20 cellular contexts compared by ENCODE assay signal in the genomic region with DNA sequence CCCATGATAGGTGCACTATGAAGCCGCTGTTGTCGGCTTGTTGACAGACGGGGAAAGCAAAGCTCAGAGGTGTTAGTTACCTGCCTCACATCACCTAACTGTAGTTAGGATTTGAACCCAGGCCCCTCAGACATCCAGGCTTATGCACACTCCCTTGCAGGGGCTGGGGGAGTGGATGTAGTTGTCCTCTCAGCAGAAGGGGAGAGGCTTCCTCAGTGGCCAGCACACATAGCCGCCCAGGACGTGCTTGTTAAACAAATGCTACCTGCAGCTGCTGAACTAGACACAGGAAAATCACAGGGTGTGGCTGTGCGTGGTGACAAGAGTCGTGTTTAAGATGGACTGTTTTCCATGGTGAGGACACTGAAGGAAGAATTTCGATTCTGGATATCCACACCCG. TPM values are rescaled to one million over a fixed set of nuclear protein-coding genes. Genes with fewer than 3 reads are reported as not detected.
DNase-seq lines count a peak whose midpoint lies in the region; ATAC-seq, FAIRE-seq and TF ChIP-seq lines count a peak whose summit lies in the region.
"Had no signal": no experiment of that assay in that cellular context is flagged by ENCODE, and none has a peak within 500 bp of the region (broad histone marks: within the 10 kb centered on the region; RNA-seq: fewer than 3 reads in every experiment).

No MANE protein-coding gene starts in this region.

- BruUV-seq in HepG2 (replicated peaks; lab: Mats Ljungman, UMichigan) = no TSS peak

- FAIRE-seq in HepG2 (lab: Jason Lieb, UNC) = no peak
- peak; percentile 62 for FAIRE-seq in bronchial epithelial cell (lab: Jason Lieb, UNC)
- FAIRE-seq: A204.1, GM12878, GM18507 had no signal

- peaks cover 59% of the 10 kb centered on the region for H3K36me3 Mint-ChIP-seq in neural progenitor cell

- TF ChIP-seq POLR2A in HepG2 (IDR thresholded peaks at IDR 0.05; ENCODE audit: insufficient read depth in 1 of 2, low read depth in 2 of 2, low read length in 2 of 2) (no peak), right lobe of liver (IDR thresholded peaks at IDR 0.05) (no peak)

- H4K20me1 ChIP-seq in HepG2 (ENCODE audit: insufficient read depth, low read length) = no peaks in the 10 kb centered on the region
- H4K20me1 ChIP-seq in neural progenitor cell (ENCODE audit: low read depth) = peaks cover 3% of the 10 kb centered on the region

- H3F3A ChIP-seq in neural progenitor cell (ENCODE audit: low read depth) = peaks cover 7% of the 10 kb centered on the region

- CTCF ChIA-PET in HepG2 (lab: Yijun Ruan, JAX; ENCODE audit: low intra/inter-chr PET ratio, low total read pairs) = no interaction called here

- H3K4me1 Mint-ChIP-seq in neural progenitor cell = peaks cover 31% of the 10 kb centered on the region
- H3K4me1 Mint-ChIP-seq: IgD-negative memory B cell had no signal

- H2AFZ ChIP-seq in HepG2 (ENCODE audit: low read length) (no peak overlapping the region), neural progenitor cell (replicated peaks) (no peak overlapping the region)

- in situ Hi-C loops in HepG2 (cut with HindIII; ENCODE audit: extremely low pct_ligation_motif_present, low pct_unique_long_range_greater_than_20kb) = no loop called here

- TF ChIP-seq RAD21 in HepG2 (CRISPR knock-in tag; IDR thresholded peaks at IDR 0.05) = no peak

- H3K4me1 ChIP-seq in HepG2 (ENCODE audit: insufficient read depth, low read length) = no peaks in the 10 kb centered on the region
- no peaks in the 10 kb centered on the region for H3K4me1 ChIP-seq in right lobe of liver
- peaks cover 14% of the 10 kb centered on the region for H3K4me1 ChIP-seq in neural progenitor cell
- no peaks in the 10 kb centered on the region for H3K4me1 ChIP-seq in aorta (ENCODE audit: control insufficient read depth in 1 of 2, insufficient read depth in 2 of 2, low read length in 2 of 2)
- no peaks in the 10 kb centered on the region for H3K4me1 ChIP-seq in ascending aorta

- H3K9me3 ChIP-seq in HepG2 (ENCODE audit: low read length) = no peaks in the 10 kb centered on the region
- no peaks in the 10 kb centered on the region for H3K9me3 ChIP-seq in right lobe of liver
- H3K9me3 ChIP-seq in neural progenitor cell (ENCODE audit: low read depth) = no peaks in the 10 kb centered on the region
- H3K9me3 ChIP-seq in aorta (ENCODE audit: control insufficient read depth, low read length) = no peaks in the 10 kb centered on the region
- H3K9me3 ChIP-seq in ascending aorta = no peaks in the 10 kb centered on the region
- H3K9me3 ChIP-seq: SJCRH30 had no signal

- TF ChIP-seq EP300 in HepG2 (IDR thresholded peaks at IDR 0.05; ENCODE audit: low read depth in 2 of 2, low read length in 2 of 2) (no peak), HepG2 (CRISPR knock-in tag; IDR thresholded peaks at IDR 0.05; ENCODE audit: borderline replicate concordance) (no peak)

- H3K27me3 ChIP-seq in HepG2 (ENCODE audit: control insufficient read depth in 1 of 2, insufficient read depth in 2 of 2, low read length in 2 of 2) (no peaks in the 10 kb centered on the region), right lobe of liver (no peaks in the 10 kb centered on the region), bronchial epithelial cell (ENCODE audit: control insufficient read depth, insufficient read depth, low read length) (no peaks in the 10 kb centered on the region), neural progenitor cell (no peaks in the 10 kb centered on the region), aorta (ENCODE audit: control insufficient read depth in 1 of 2, insufficient read depth in 2 of 2, low read length in 1 of 2) (no peaks in the 10 kb centered on the region), ascending aorta (no peaks in the 10 kb centered on the region)

- H3K27ac ChIP-seq in HepG2 (ENCODE audit: extremely low read length, insufficient read depth, low read length) (no peak overlapping the region), right lobe of liver (no peak overlapping the region), neural progenitor cell (no peak overlapping the region), aorta (ENCODE audit: low read depth in 1 of 2, low read length in 2 of 2) (no peak overlapping the region), ascending aorta (no peak overlapping the region)
- H3K27ac ChIP-seq: C4-2B, SJCRH30 had no signal

- DNase-seq in HepG2 (ENCODE audit: low spot score) = no peak
- no peak for DNase-seq in right lobe of liver
- DNase-seq in bronchial epithelial cell (ENCODE audit: low read depth) = no peak
- DNase-seq in neural progenitor cell (ENCODE audit: low spot score) = no peak
- peak; percentile 18 to 38 for DNase-seq in aorta
- DNase-seq in ascending aorta (ENCODE audit: low spot score in 2 of 2) = no peak
- no peak for DNase-seq in HCEC 1CT
- no peak for DNase-seq in NCI-H1048 (lab: John Stamatoyannopoulos, UW)
- DNase-seq: DMS53, H9, MV-4-11, NCI-H146, NCI-H774 had no signal

- H3K27ac Mint-ChIP-seq in neural progenitor cell = peak overlapping the region; percentile 89
- H3K27ac Mint-ChIP-seq: IgD-negative memory B cell had no signal

- no peak overlapping the region for H3K4me3 Mint-ChIP-seq in neural progenitor cell
- H3K4me3 Mint-ChIP-seq: IgD-negative memory B cell had no signal

- ATAC-seq in HepG2 (no peak), right lobe of liver (no peak), aorta (ENCODE audit: low FRiP score) (no peak)
- ATAC-seq: GM12878, Panc1 had no signal

- H3K36me3 ChIP-seq in HepG2 (replicated peaks in 1 of 2; ENCODE audit: control insufficient read depth in 1 of 2, insufficient read depth in 2 of 2, low read length in 2 of 2) = peaks cover 59 to 92% of the 10 kb centered on the region in 2 experiments
- no peaks in the 10 kb centered on the region for H3K36me3 ChIP-seq in right lobe of liver
- no peaks in the 10 kb centered on the region for H3K36me3 ChIP-seq in bronchial epithelial cell (ENCODE audit: control insufficient read depth, insufficient read depth, low read length)
- H3K36me3 ChIP-seq in neural progenitor cell = no peaks in the 10 kb centered on the region
- H3K36me3 ChIP-seq in aorta (ENCODE audit: control insufficient read depth in 1 of 2, insufficient read depth in 2 of 2, low read length in 1 of 2) = no peaks in the 10 kb centered on the region
- no peaks in the 10 kb centered on the region for H3K36me3 ChIP-seq in ascending aorta
- H3K36me3 ChIP-seq: SJCRH30 had no signal

- POLR2A ChIA-PET in HepG2 (lab: Yijun Ruan, JAX) = no interaction called here

- TF ChIP-seq CTCF in HepG2 (CRISPR knock-in tag; IDR thresholded peaks at IDR 0.05) = no peak
- TF ChIP-seq CTCF in right lobe of liver (IDR thresholded peaks at IDR 0.05) = no peak
- no peak for TF ChIP-seq CTCF in bronchial epithelial cell (IDR thresholded peaks at IDR 0.05; ENCODE audit: insufficient read depth, low read length, severe bottlenecking)
- TF ChIP-seq CTCF in neural progenitor cell (IDR thresholded peaks at IDR 0.05) = no peak
- TF ChIP-seq CTCF in ascending aorta (IDR thresholded peaks at IDR 0.05) = no peak

- WGBS in HepG2 (ENCODE audit: low lambda C conversion rate) = 96% methylated on average over 9 of the region's 9 CpGs
- WGBS in right lobe of liver (ENCODE audit: insufficient coverage, low coverage, low lambda C conversion rate, missing lambda C conversion rate) = 83% methylated on average over 4 of the region's 9 CpGs
- WGBS in aorta, 2 donors = 86 to 87% methylated on average over 9 of the region's 9 CpGs

- H3K79me2 ChIP-seq in HepG2 (ENCODE audit: insufficient read depth, low read length) = no peaks in the 10 kb centered on the region
- no peaks in the 10 kb centered on the region for H3K79me2 ChIP-seq in neural progenitor cell (ENCODE audit: low read depth)

- H3K27me3 Mint-ChIP-seq in neural progenitor cell (ENCODE audit: insufficient read depth, low read depth) = peaks cover 7% of the 10 kb centered on the region

- no peaks in the 10 kb centered on the region for H3K9me3 Mint-ChIP-seq in neural progenitor cell
- H3K9me3 Mint-ChIP-seq: H9, IgD-negative memory B cell had no signal

- H3K4me2 ChIP-seq in HepG2 (ENCODE audit: low read depth, low read length) = no peak overlapping the region
- no peak overlapping the region for H3K4me2 ChIP-seq in neural progenitor cell

- H3K9ac ChIP-seq in HepG2 (ENCODE audit: insufficient read depth, low read depth, low read length) = no peak overlapping the region
- H3K9ac ChIP-seq in neural progenitor cell = no peak overlapping the region

- H3K4me3 ChIP-seq in HepG2 (replicated peaks in 1 of 3; ENCODE audit: insufficient read depth in 1 of 3, low read depth in 2 of 3, low read length in 3 of 3) (no peak overlapping the region), right lobe of liver (no peak overlapping the region), bronchial epithelial cell (ENCODE audit: low read depth, low read length) (no peak overlapping the region), neural progenitor cell (no peak overlapping the region), aorta (ENCODE audit: low read length in 2 of 2) (no peak overlapping the region), ascending aorta (no peak overlapping the region)
- H3K4me3 ChIP-seq: GM12878, SJCRH30 had no signal

- intact Hi-C loops in HepG2 (cut with micrococcal nuclease; ENCODE audit: unreplicated experiment) = no loop called here
- intact Hi-C loops in right lobe of liver (cut with DNase I) = no loop called here
- intact Hi-C loops in aorta (cut with DNase I) = no loop called here
- intact Hi-C loops in ascending aorta (cut with DNase I) = no loop called here

RNA-seq across cellular contexts. Expression of gene GREB1, which starts 39.2 kb away (rescaled TPM):
- 61.2 and 64.2 TPM in 2 replicates for total RNA-seq in HepG2 (2016; rRNA removed; fragmentation: Illumina TruSeq; extraction: Trizol)
- 22.9 and 28.7 TPM in 2 replicates for total RNA-seq in HepG2 (2016; cell fraction: cytosol; rRNA removed; fragmentation: Illumina TruSeq; extraction: Trizol; ENCODE audit: low read depth)
- 62.9 and 63.8 TPM in 2 replicates for total RNA-seq in HepG2 (2016; cell fraction: insoluble cytoplasmic fraction; rRNA removed; fragmentation: Illumina TruSeq; extraction: Trizol)
- 43.0 and 57.1 TPM in 2 replicates for total RNA-seq in HepG2 (2016; cell fraction: membrane; rRNA removed; fragmentation: Illumina TruSeq; extraction: Trizol)
- 118 and 132 TPM in 2 replicates for total RNA-seq in HepG2 (2016; cell fraction: nucleus; rRNA removed; fragmentation: Illumina TruSeq; extraction: Trizol)
- polyA plus RNA-seq in HepG2 (2011; rRNA removed) = 26.8 and 31.3 TPM in 2 replicates
- 20.4 and 21.0 TPM in 2 replicates for polyA plus RNA-seq in HepG2 (2011; cell fraction: cytosol; rRNA removed)
- 110 and 130 TPM in 2 replicates for polyA plus RNA-seq in HepG2 (2011; cell fraction: nucleus; rRNA removed)
- 47.0 and 84.0 TPM in 2 replicates for polyA plus RNA-seq in HepG2 (2012)
- polyA plus RNA-seq in HepG2 (2016; cell fraction: cytosol; fragmentation: Illumina TruSeq; extraction: Trizol; ENCODE audit: low read depth) = 10.7 and 14.3 TPM in 2 replicates
- 38.8 and 51.0 TPM in 2 replicates for polyA plus RNA-seq in HepG2 (2016; cell fraction: insoluble cytoplasmic fraction; fragmentation: Illumina TruSeq; extraction: Trizol; ENCODE audit: low read depth)
- polyA plus RNA-seq in HepG2 (2016; cell fraction: membrane; fragmentation: Illumina TruSeq; extraction: Trizol; ENCODE audit: low read depth) = 17.8 and 18.3 TPM in 2 replicates
- 158 and 174 TPM in 2 replicates for polyA plus RNA-seq in HepG2 (2016; cell fraction: nucleus; fragmentation: Illumina TruSeq; extraction: Trizol; ENCODE audit: insufficient read depth, low read depth)
- polyA minus RNA-seq in HepG2 (2011; rRNA and poly(A)+ RNA removed; ENCODE audit: low replicate concordance) = 1.5 and 97.9 TPM in 2 replicates
- polyA minus RNA-seq in HepG2 (2011; cell fraction: cytosol; rRNA and poly(A)+ RNA removed) = 60.3 and 64.2 TPM in 2 replicates
- polyA minus RNA-seq in HepG2 (2011; cell fraction: nucleus; rRNA and poly(A)+ RNA removed) = 142 and 160 TPM in 2 replicates
- 10 to 100 TPM in 2 of 6 experiments, 1 to 10 TPM in 4; 1.6 to 19.5 (median 6.5) TPM for total RNA-seq in right lobe of liver
- total RNA-seq in bronchial epithelial cell = under 0.01 TPM in 2 replicates
- 30.8 and 33.2 TPM in 2 replicates for total RNA-seq in neural progenitor cell (ENCODE audit: low replicate concordance)
- 1 to 10 TPM; 7.2 to 8.6 TPM for total RNA-seq in aorta
- under 1 TPM in 1 of 2 donors, not detected in 1; 0.13 TPM for polyA plus RNA-seq in aorta
- 5.9 TPM for total RNA-seq in ascending aorta
- polyA plus RNA-seq: IgD-negative memory B cell had no signal

Comparison
In these comparisons a context has a peak if more than half of its experiments do, and no peak if none do; other contexts are left out.
1. DNase-seq: peak in aorta (2 of 2); none in HepG2 (single experiment), right lobe of liver (0 of 3), bronchial epithelial cell (single experiment), neural progenitor cell (single experiment), ascending aorta (0 of 2), HCEC 1CT (single experiment) and NCI-H1048 (single experiment).